10 cellular contexts compared by ENCODE assay signal in genomic region chr3:169134194-169134593, GRCh38.
"Had no signal": no experiment of that assay in that cellular context is flagged by ENCODE, and none has a peak within 500 bp of the region (broad histone marks: within the 10 kb centered on the region; RNA-seq: fewer than 3 reads in every experiment).

No MANE protein-coding gene starts in this region.

- DNase-seq: activated B cell treated with CpG ODN at 0.5 μM for 24 hours; activated CD4-positive, alpha-beta T cell treated with anti-CD3 and anti-CD28 coated beads, Interleukin-2, amount 10 ng/mL, durations not matched to agents 24 days and 14 days; activated CD8-positive, alpha-beta memory T cell treated with anti-CD3 and anti-CD28 coated beads for 24 hours; activated naive CD4-positive, alpha-beta T cell treated with anti-CD3 and anti-CD28 coated beads, Interleukin-2, amount 10 ng/mL, durations not matched to agents 7 days and 5 days; cortex of kidney; effector memory CD4-positive, alpha-beta T cell; retina; stimulated activated CD4-positive, alpha-beta T cell treated with anti-CD3 and anti-CD28 coated beads, Interleukin-4, amount 100 ng/mL, for 4 hours; T-helper 17 cell; tibial artery had no signal

- H3K27ac ChIP-seq: tibial artery had no signal

- H3K4me3 ChIP-seq: tibial artery had no signal

- H3K9me3 ChIP-seq: tibial artery had no signal

- H3K36me3 ChIP-seq: tibial artery had no signal

- H3K4me1 ChIP-seq: tibial artery had no signal

- ATAC-seq: T-helper 17 cell had no signal
